In the genomic region with DNA sequence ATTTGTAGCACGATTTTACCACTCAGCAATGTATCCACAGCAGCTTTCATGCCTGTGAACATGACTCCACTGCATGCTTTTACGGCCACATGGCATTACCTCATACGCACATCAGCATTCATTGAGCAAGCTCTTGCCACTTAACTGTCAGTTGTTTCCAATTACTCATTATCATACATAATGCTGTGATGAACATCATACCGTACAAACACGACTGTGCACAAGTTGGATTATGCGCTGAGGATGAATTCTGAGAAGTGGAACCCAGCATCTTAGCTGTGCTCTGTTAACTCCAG, we compare ENCODE assay signal across 12 cellular contexts. TPM values are rescaled to one million over a fixed set of nuclear protein-coding genes. Genes with fewer than 3 reads are reported as not detected.
DNase-seq lines count a peak whose midpoint lies in the region; ATAC-seq and TF ChIP-seq lines count a peak whose summit lies in the region.
"Had no signal": no experiment of that assay in that cellular context is flagged by ENCODE, and none has a peak within 500 bp of the region (broad histone marks: within the 10 kb centered on the region; RNA-seq: fewer than 3 reads in every experiment).

No MANE protein-coding gene starts in this region.

- H2AFZ ChIP-seq in mammary epithelial cell (ENCODE audit: low read depth, low read length): no peak overlapping the region

- DNase-seq in CD1c-positive myeloid dendritic cell (ENCODE audit: extremely low spot score): peak; percentile 85
- peak; percentile 79 for DNase-seq in NB4 (ENCODE audit: low read depth)
- DNase-seq in mammary epithelial cell: peak; percentile 17
- no peak for DNase-seq in nephron progenitor cell
- no peak for DNase-seq in sigmoid colon
- DNase-seq: COR-L47; effector memory CD4-positive, alpha-beta T cell; stimulated activated CD4-positive, alpha-beta T cell treated with anti-CD3 and anti-CD28 coated beads, Interleukin-4, amount 100 ng/mL, for 24 hours had no signal

- TF ChIP-seq POLR2A in NB4 (IDR thresholded peaks at IDR 0.05; ENCODE audit: extremely low read depth, insufficient read length): no peak
- no peak for TF ChIP-seq POLR2A in sigmoid colon (IDR thresholded peaks at IDR 0.05)

- H4K20me1 ChIP-seq in mammary epithelial cell (ENCODE audit: insufficient read depth, low read length): no peaks in the 10 kb centered on the region

- H3K36me3 ChIP-seq in mammary epithelial cell (ENCODE audit: insufficient read depth, low read length) (no peaks in the 10 kb centered on the region), sigmoid colon (no peaks in the 10 kb centered on the region)
- H3K36me3 ChIP-seq: neutrophil had no signal

- peaks cover 7% of the 10 kb centered on the region for H3K27me3 Mint-ChIP-seq in nephron progenitor cell (ENCODE audit: low read depth, poor library complexity)

- intact Hi-C loops in mammary epithelial cell (cut with micrococcal nuclease): no loop called here
- intact Hi-C loops in sigmoid colon (cut with DNase I): no loop called here

- no peak overlapping the region for H3K4me2 ChIP-seq in mammary epithelial cell (ENCODE audit: insufficient read depth, low read depth, low read length)

- ATAC-seq in GM21825 (IDR thresholded peaks at IDR 0.05; ENCODE audit: unreplicated experiment) (no peak), HG03159 (IDR thresholded peaks at IDR 0.05; ENCODE audit: unreplicated experiment) (no peak), GM21529 (IDR thresholded peaks at IDR 0.05; ENCODE audit: unreplicated experiment) (no peak)

- no peak for TF ChIP-seq CTCF in NB4 (IDR thresholded peaks at IDR 0.05; ENCODE audit: low read depth, low read length)
- no peak for TF ChIP-seq CTCF in mammary epithelial cell (conservative IDR thresholded peaks at IDR 0.05 in 1 of 2, IDR thresholded peaks at IDR 0.05 in 1 of 2; ENCODE audit: extremely low read depth in 1 of 2, insufficient read depth in 1 of 2, low read depth in 1 of 2, low read length in 2 of 2)
- no peak for TF ChIP-seq CTCF in nephron progenitor cell (IDR thresholded peaks at IDR 0.05)
- TF ChIP-seq CTCF in sigmoid colon (IDR thresholded peaks at IDR 0.05): no peak

- no peaks in the 10 kb centered on the region for H3K27me3 ChIP-seq in mammary epithelial cell (ENCODE audit: insufficient read depth, low read length)
- no peaks in the 10 kb centered on the region for H3K27me3 ChIP-seq in sigmoid colon
- H3K27me3 ChIP-seq: neutrophil had no signal

- H3K9me3 ChIP-seq in mammary epithelial cell (replicated peaks; ENCODE audit: insufficient read depth, low read length): no peaks in the 10 kb centered on the region
- no peaks in the 10 kb centered on the region for H3K9me3 ChIP-seq in sigmoid colon
- H3K9me3 ChIP-seq: neutrophil had no signal

- no peak for TF ChIP-seq EP300 in sigmoid colon (IDR thresholded peaks at IDR 0.05)

- dilution Hi-C loops in mammary epithelial cell (cut with HindIII; ENCODE audit: low sequenced_read_pairs): no loop called here

- H3K4me3 ChIP-seq in NB4 (ENCODE audit: low read depth, low read length): no peak overlapping the region
- no peak overlapping the region for H3K4me3 ChIP-seq in mammary epithelial cell (replicated peaks in 1 of 3; ENCODE audit: insufficient read depth in 1 of 3, low read depth in 2 of 3, low read length in 3 of 3)
- no peak overlapping the region for H3K4me3 ChIP-seq in sigmoid colon

- WGBS in mammary epithelial cell (ENCODE audit: low coverage, missing lambda C conversion rate): 92% methylated on average over 6 of the region's 6 CpGs
- 78 to 84% methylated on average over 6 of the region's 6 CpGs for WGBS in sigmoid colon, 2 donors

- BruUV-seq in mammary epithelial cell (replicated peaks; lab: Mats Ljungman, UMichigan): no TSS peak

- H3K36me3 Mint-ChIP-seq in nephron progenitor cell (ENCODE audit: low read depth): no peaks in the 10 kb centered on the region

- H3K9me3 Mint-ChIP-seq in nephron progenitor cell: no peaks in the 10 kb centered on the region

- peaks cover 56% of the 10 kb centered on the region for H3K4me1 Mint-ChIP-seq in nephron progenitor cell

- in situ Hi-C loops in mammary epithelial cell (cut with MboI; ENCODE audit: low sequenced_read_pairs in 2 of 2): no loop called here

- H3K4me1 ChIP-seq in mammary epithelial cell (ENCODE audit: insufficient read depth, low read length) (peaks cover 11% of the 10 kb centered on the region), sigmoid colon (no peaks in the 10 kb centered on the region)

- peak overlapping the region; percentile 5 for H3K4me3 Mint-ChIP-seq in nephron progenitor cell

- CTCF ChIA-PET in mammary epithelial cell (lab: Charles Lee; ENCODE audit: low non-redundant PET): no interaction called here

- H3K79me2 ChIP-seq in mammary epithelial cell (ENCODE audit: insufficient read depth, low read length): no peaks in the 10 kb centered on the region

- H3K27ac Mint-ChIP-seq in nephron progenitor cell: peak overlapping the region; percentile 93

- H3K9ac ChIP-seq in mammary epithelial cell (ENCODE audit: insufficient read depth, low read length): no peak overlapping the region

- H3K27ac ChIP-seq in mammary epithelial cell (ENCODE audit: insufficient read depth, low read depth, low read length) (no peak overlapping the region), sigmoid colon (no peak overlapping the region)
- H3K27ac ChIP-seq: neutrophil had no signal

RNA-seq across cellular contexts. Expression of a gene that starts 9.6 kb away (rescaled TPM):
- total RNA-seq in mammary epithelial cell (under 1 TPM in 1 of 2 donors, not detected in 1; under 0.01 TPM), sigmoid colon (not detected)
- polyA plus RNA-seq in mammary epithelial cell (not detected), sigmoid colon (under 1 TPM in 2 of 3 donors, not detected in 1; 0.13 to 0.23 TPM)
- polyA minus RNA-seq in mammary epithelial cell: not detected

Comparison
In these comparisons a context has a peak if more than half of its experiments do, and no peak if none do; other contexts are left out.
1. DNase-seq: peak in CD1c-positive myeloid dendritic cell (single experiment), NB4 (single experiment) and mammary epithelial cell (single experiment); none in nephron progenitor cell (single experiment) and sigmoid colon (single experiment).